2 cellular contexts compared by ENCODE assay signal in the genomic region with DNA sequence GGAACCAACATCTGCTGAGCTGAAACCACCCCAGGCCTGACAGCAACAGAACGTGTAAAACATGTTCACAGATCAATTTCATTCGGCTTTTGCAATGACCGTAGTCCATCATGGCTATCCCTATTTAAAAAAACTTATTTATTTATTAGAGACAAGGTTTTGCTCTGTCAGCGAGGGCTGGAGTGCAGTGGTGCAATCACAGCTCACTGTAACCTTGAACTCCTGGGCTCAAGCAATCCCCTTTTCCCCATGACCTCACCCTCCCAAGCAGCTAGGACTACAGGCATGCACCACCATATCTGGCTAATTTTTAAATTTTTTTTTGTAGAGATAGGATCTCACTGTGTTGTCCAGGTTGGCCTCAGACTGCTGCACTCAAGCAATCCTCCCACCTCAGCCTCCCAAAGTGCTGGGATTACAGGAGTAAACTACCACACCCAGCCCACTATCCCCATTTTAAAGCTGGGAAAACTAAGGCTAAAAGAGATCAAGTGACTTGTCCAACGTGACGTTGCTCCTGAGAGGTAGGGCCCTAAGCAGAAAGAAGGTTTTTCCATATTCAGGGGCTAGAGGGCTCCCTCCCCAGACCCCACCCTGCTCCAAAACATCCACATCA.
TF ChIP-seq lines count a peak whose summit lies in the region.

No MANE protein-coding gene starts in this region.

TF ChIP-seq in H1, 55 proteins besides CTCF, POLR2A, EP300 and RAD21:
- TF ChIP-seq HDAC6 (IDR thresholded peaks at IDR 0.05; ENCODE audit: low read depth, low read length) = no peak
- TF ChIP-seq, protein P1, sequence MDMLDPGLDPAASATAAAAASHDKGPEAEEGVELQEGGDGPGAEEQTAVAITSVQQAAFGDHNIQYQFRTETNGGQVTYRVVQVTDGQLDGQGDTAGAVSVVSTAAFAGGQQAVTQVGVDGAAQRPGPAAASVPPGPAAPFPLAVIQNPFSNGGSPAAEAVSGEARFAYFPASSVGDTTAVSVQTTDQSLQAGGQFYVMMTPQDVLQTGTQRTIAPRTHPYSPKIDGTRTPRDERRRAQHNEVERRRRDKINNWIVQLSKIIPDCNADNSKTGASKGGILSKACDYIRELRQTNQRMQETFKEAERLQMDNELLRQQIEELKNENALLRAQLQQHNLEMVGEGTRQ (IDR thresholded peaks at IDR 0.05; ENCODE audit: low read length) = no peak
- TF ChIP-seq SIX5 (IDR thresholded peaks at IDR 0.05; ENCODE audit: low read depth, low read length) = no peak
- no peak for TF ChIP-seq CBX8 (IDR thresholded peaks at IDR 0.05; ENCODE audit: borderline replicate concordance, low read depth, low read length)
- TF ChIP-seq RXRA (IDR thresholded peaks at IDR 0.05; ENCODE audit: insufficient read depth, low read depth, low read length) = no peak
- TF ChIP-seq BCL11A (IDR thresholded peaks at IDR 0.05; ENCODE audit: low read depth in 2 of 2, low read length in 2 of 2) = no peak
- no peak for TF ChIP-seq TBP (IDR thresholded peaks at IDR 0.05; ENCODE audit: low read depth, low read length)
- TF ChIP-seq MAFK (IDR thresholded peaks at IDR 0.05; ENCODE audit: low read depth, low read length) = no peak
- TF ChIP-seq ZNF274 (IDR thresholded peaks at IDR 0.05; ENCODE audit: borderline replicate concordance, extremely low read depth, low read length) = no peak
- TF ChIP-seq HDAC2 (IDR thresholded peaks at IDR 0.05; ENCODE audit: borderline replicate concordance in 1 of 2, low read depth in 2 of 2, low read length in 2 of 2) = no peak
- TF ChIP-seq TAF1 (IDR thresholded peaks at IDR 0.05; ENCODE audit: low read depth, low read length) = no peak
- TF ChIP-seq CBX5 (IDR thresholded peaks at IDR 0.05; ENCODE audit: low read depth, low read length) = no peak
- TF ChIP-seq CHD1 (IDR thresholded peaks at IDR 0.05; ENCODE audit: low read depth, low read length) = no peak
- TF ChIP-seq, protein P2, sequence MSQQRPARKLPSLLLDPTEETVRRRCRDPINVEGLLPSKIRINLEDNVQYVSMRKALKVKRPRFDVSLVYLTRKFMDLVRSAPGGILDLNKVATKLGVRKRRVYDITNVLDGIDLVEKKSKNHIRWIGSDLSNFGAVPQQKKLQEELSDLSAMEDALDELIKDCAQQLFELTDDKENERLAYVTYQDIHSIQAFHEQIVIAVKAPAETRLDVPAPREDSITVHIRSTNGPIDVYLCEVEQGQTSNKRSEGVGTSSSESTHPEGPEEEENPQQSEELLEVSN (IDR thresholded peaks at IDR 0.05) = no peak

TF ChIP-seq in liver, 16 proteins besides CTCF, POLR2A, EP300 and RAD21:
- TF ChIP-seq SP1 (IDR thresholded peaks at IDR 0.05) (no peak), FOXA2 (IDR thresholded peaks at IDR 0.05) (no peak), RXRA (IDR thresholded peaks at IDR 0.05) (peak in 1 of 2 donors; percentile 27), HNF4G (IDR thresholded peaks at IDR 0.05) (no peak), EGR1 (IDR thresholded peaks at IDR 0.05; ENCODE audit: low read depth in 2 of 2) (no peak), HNF4A (conservative IDR thresholded peaks at IDR 0.05) (peak; percentile 8 to 25), TAF1 (conservative IDR thresholded peaks at IDR 0.05) (no peak)
- TF ChIP-seq, protein P3, sequence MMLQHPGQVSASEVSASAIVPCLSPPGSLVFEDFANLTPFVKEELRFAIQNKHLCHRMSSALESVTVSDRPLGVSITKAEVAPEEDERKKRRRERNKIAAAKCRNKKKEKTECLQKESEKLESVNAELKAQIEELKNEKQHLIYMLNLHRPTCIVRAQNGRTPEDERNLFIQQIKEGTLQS (IDR thresholded peaks at IDR 0.05) = no peak
